Comparison of ENCODE assay signal across 8 cellular contexts in genomic region chr7:81256991-81257390, GRCh38.
DNase-seq lines count a peak whose midpoint lies in the region; ATAC-seq, FAIRE-seq and TF ChIP-seq lines count a peak whose summit lies in the region.

No MANE protein-coding gene starts in this region.

- no peak overlapping the region for H3K27ac ChIP-seq in GM12878 (ENCODE audit: control insufficient read depth, insufficient read depth)
- no peak overlapping the region for H3K27ac ChIP-seq in keratinocyte (ENCODE audit: control insufficient read depth, insufficient read depth, low read length)
- H3K27ac ChIP-seq in Karpas-422 (ENCODE audit: low read length): no peak overlapping the region

- no peak overlapping the region for H3K9ac ChIP-seq in GM12878 (ENCODE audit: control insufficient read depth, insufficient read depth, low read length)
- no peak overlapping the region for H3K9ac ChIP-seq in keratinocyte (ENCODE audit: control insufficient read depth, extremely low read depth, insufficient read depth, low read length)
- no peak overlapping the region for H3K9ac ChIP-seq in Karpas-422 (ENCODE audit: low read length)

- H3K36me3 ChIP-seq in GM12878 (ENCODE audit: control insufficient read depth in 2 of 2, insufficient read depth in 2 of 2, low read length in 1 of 2): no peaks in the 10 kb centered on the region
- no peaks in the 10 kb centered on the region for H3K36me3 ChIP-seq in keratinocyte (ENCODE audit: control insufficient read depth in 2 of 2, extremely low read depth in 1 of 2, insufficient read depth in 2 of 2, low read length in 2 of 2)
- H3K36me3 ChIP-seq in Karpas-422 (ENCODE audit: insufficient read depth, low read length): no peaks in the 10 kb centered on the region

- H3K4me3 ChIP-seq in GM12878 (no peak overlapping the region), keratinocyte (ENCODE audit: control insufficient read depth in 2 of 3, extremely low read depth in 1 of 3, insufficient read depth in 2 of 3, low read depth in 1 of 3, low read length in 3 of 3) (no peak overlapping the region), Karpas-422 (ENCODE audit: low read length) (no peak overlapping the region)

- no peaks in the 10 kb centered on the region for H3K9me2 ChIP-seq in Karpas-422 (replicated peaks; ENCODE audit: insufficient read depth, low read length)

- CTCF ChIA-PET in GM12878 (lab: Yijun Ruan, JAX): interaction anchor here (0.6 kb wide), 1 partner anchor 98 kb away, joined by 3 read pairs; no protein-coding TSS in a partner anchor

- WGBS in GM12878 (ENCODE audit: insufficient coverage, insufficient replicate concordance, low lambda C conversion rate, missing lambda C conversion rate): 18% methylated on average over 7 of the region's 7 CpGs

- H2AFZ ChIP-seq in GM12878 (ENCODE audit: control insufficient read depth, low read depth, low read length): no peak overlapping the region
- peak overlapping the region; percentile 3 for H2AFZ ChIP-seq in keratinocyte (ENCODE audit: control insufficient read depth, low read length)
- no peak overlapping the region for H2AFZ ChIP-seq in Karpas-422 (ENCODE audit: low read length)

- FAIRE-seq in GM12878 (lab: Jason Lieb, UNC) (no peak), keratinocyte (lab: Jason Lieb, UNC) (no peak)

- POLR2A ChIA-PET in GM12878 (lab: Charles Lee): no interaction called here

- no TSS peak for BruUV-seq in GM12878 (replicated peaks; lab: Mats Ljungman, UMichigan)

- no peaks in the 10 kb centered on the region for H3K9me3 ChIP-seq in GM12878 (replicated peaks; ENCODE audit: control insufficient read depth, insufficient read depth, low read length)
- H3K9me3 ChIP-seq in keratinocyte (ENCODE audit: control insufficient read depth, low read depth, low read length): no peaks in the 10 kb centered on the region
- H3K9me3 ChIP-seq in Karpas-422 (ENCODE audit: low read length): peaks cover 17% of the 10 kb centered on the region; the same call in 1 of the 2 replicates

- no peaks in the 10 kb centered on the region for H3K79me2 ChIP-seq in GM12878 (ENCODE audit: control insufficient read depth, insufficient read depth, low read length)
- H3K79me2 ChIP-seq in keratinocyte (ENCODE audit: control insufficient read depth, insufficient read depth, low read length): no peaks in the 10 kb centered on the region
- no peaks in the 10 kb centered on the region for H3K79me2 ChIP-seq in Karpas-422 (ENCODE audit: low read length)

- no peak for TF ChIP-seq POLR2A in GM12878 (IDR thresholded peaks at IDR 0.05; ENCODE audit: low read depth, low read length)

- no peaks in the 10 kb centered on the region for H4K20me1 ChIP-seq in GM12878 (ENCODE audit: control insufficient read depth, insufficient read depth)
- H4K20me1 ChIP-seq in keratinocyte (ENCODE audit: control insufficient read depth, extremely low read depth, insufficient read depth, low read length): no peaks in the 10 kb centered on the region
- no peaks in the 10 kb centered on the region for H4K20me1 ChIP-seq in Karpas-422 (ENCODE audit: insufficient read depth, low read depth, low read length)

- H3K9me1 ChIP-seq in keratinocyte (ENCODE audit: control insufficient read depth, extremely low read depth, insufficient read depth, low read length): no peaks in the 10 kb centered on the region

- DNase-seq in A172 (ENCODE audit: low spot score) (peak; percentile 26), Kasumi-1 (lab: John Stamatoyannopoulos, UW) (peak; percentile 9 to 13), GM12878 (ENCODE audit: low read depth, low spot score) (no peak), keratinocyte (ENCODE audit: low read depth, low spot score) (no peak), NCI-H345 treated with DMSO at 0.1 percent for 48 hours (lab: John Stamatoyannopoulos, UW; ENCODE audit: unreplicated experiment) (no peak), foreskin melanocyte (no peak), Karpas-422 (no peak), Ammon's horn (ENCODE audit: low spot score) (no peak)

- H3K27me3 ChIP-seq in GM12878 (replicated peaks in 1 of 2; ENCODE audit: control insufficient read depth in 2 of 2, insufficient read depth in 2 of 2, low read length in 1 of 2) (no peaks in the 10 kb centered on the region), keratinocyte (ENCODE audit: control insufficient read depth, extremely low read depth, insufficient read depth, low read length) (no peaks in the 10 kb centered on the region), Karpas-422 (ENCODE audit: low read length) (no peaks in the 10 kb centered on the region)

- TF ChIP-seq RAD21 in GM12878 (IDR thresholded peaks at IDR 0.05; ENCODE audit: insufficient read depth, low read depth, low read length): peak; percentile 9; the same call in 1 of the 2 replicates

- no peak for TF ChIP-seq EP300 in GM12878 (IDR thresholded peaks at IDR 0.05; ENCODE audit: borderline replicate concordance in 1 of 2, control insufficient read depth in 1 of 2, low read depth in 2 of 2, low read length in 2 of 2)

- H3K4me2 ChIP-seq in GM12878 (ENCODE audit: control insufficient read depth, insufficient read depth) (no peak overlapping the region), keratinocyte (ENCODE audit: control insufficient read depth, extremely low read depth, insufficient read depth, low read depth, low read length) (no peak overlapping the region), Karpas-422 (ENCODE audit: low read depth, low read length, poor library complexity, severe bottlenecking) (no peak overlapping the region)

- RAD21 ChIA-PET in GM12878 (lab: Charles Lee; ENCODE audit: unreplicated experiment): no interaction called here

- SMC1A ChIA-PET in GM12878 (lab: Charles Lee; ENCODE audit: uncharacterized antibody, unreplicated experiment): no interaction called here

- dilution Hi-C loops in keratinocyte (cut with MboI; ENCODE audit: extremely low pct_ligation_motif_present, low sequenced_read_pairs): no loop called here

- no peak for ATAC-seq in GM12878

- in situ Hi-C loops in GM12878 (cut with MboI): no loop called here

- intact Hi-C loops in GM12878 (cut with micrococcal nuclease; ENCODE audit: unreplicated experiment): no loop called here

- TF ChIP-seq CTCF in GM12878 (IDR thresholded peaks at IDR 0.05 in 2 of 3, conservative IDR thresholded peaks at IDR 0.05 in 1 of 3; ENCODE audit: control insufficient read depth in 2 of 3, extremely low read depth in 1 of 3, insufficient read depth in 1 of 3, low read depth in 3 of 3, low read length in 3 of 3) (peak in 1 of 3 experiments; percentile 19; a peak in 1 of 6 replicates), keratinocyte (optimal IDR thresholded peaks at IDR 0.05 in 1 of 3, IDR thresholded peaks at IDR 0.05 in 1 of 3, conservative IDR thresholded peaks at IDR 0.05 in 1 of 3; ENCODE audit: extremely low read depth in 1 of 3, insufficient read depth in 2 of 3, low read length in 3 of 3) (no peak)

- no peaks in the 10 kb centered on the region for H3K4me1 ChIP-seq in GM12878 (ENCODE audit: control insufficient read depth, insufficient read depth, low read length)
- H3K4me1 ChIP-seq in keratinocyte (ENCODE audit: control insufficient read depth, extremely low read depth, insufficient read depth, low read length): no peaks in the 10 kb centered on the region
- H3K4me1 ChIP-seq in Karpas-422 (ENCODE audit: low read length): no peaks in the 10 kb centered on the region

TF ChIP-seq in GM12878, 131 proteins besides CTCF, POLR2A, EP300 and RAD21:
- no peak for TF ChIP-seq BRCA1 (IDR thresholded peaks at IDR 0.05; ENCODE audit: low read depth, low read length)
- TF ChIP-seq E4F1 (IDR thresholded peaks at IDR 0.05; ENCODE audit: borderline replicate concordance, partially characterized antibody): no peak
- TF ChIP-seq KDM1A (IDR thresholded peaks at IDR 0.05; ENCODE audit: borderline replicate concordance): no peak
- TF ChIP-seq SREBF1 (IDR thresholded peaks at IDR 0.05; ENCODE audit: low read length): no peak
- TF ChIP-seq ZBTB4 (CRISPR knock-in tag; IDR thresholded peaks at IDR 0.05): no peak
- TF ChIP-seq SUPT20H (IDR thresholded peaks at IDR 0.05; ENCODE audit: borderline replicate concordance, control insufficient read depth, low read depth, low read length): no peak

Comparison
In these comparisons a context has a peak if more than half of its experiments do, and no peak if none do; other contexts are left out.
1. DNase-seq: peak in A172 (single experiment) and Kasumi-1 (2 of 2); none in GM12878 (single experiment), keratinocyte (single experiment), NCI-H345 treated with DMSO at 0.1 percent for 48 hours (single experiment), foreskin melanocyte (single experiment), Karpas-422 (single experiment) and Ammon's horn (single experiment).